In genomic region chr7:66899552-66900280, GRCh38 we compare ENCODE assay signal across 20 cellular contexts. TPM values are rescaled to one million over a fixed set of nuclear protein-coding genes. Genes with fewer than 3 reads are reported as not detected.
DNase-seq lines count a peak whose midpoint lies in the region; ATAC-seq, FAIRE-seq and TF ChIP-seq lines count a peak whose summit lies in the region.
"Had no signal": no experiment of that assay in that cellular context is flagged by ENCODE, and none has a peak within 500 bp of the region (broad histone marks: within the 10 kb centered on the region; RNA-seq: fewer than 3 reads in every experiment).

No MANE protein-coding gene starts in this region.

- TF ChIP-seq CTCF in D721Med (IDR thresholded peaks at IDR 0.05; ENCODE audit: insufficient read depth, missing control alignments) = peak; percentile 8
- no peak for TF ChIP-seq CTCF in breast epithelium (IDR thresholded peaks at IDR 0.05)

- no peaks in the 10 kb centered on the region for H3K9me3 ChIP-seq in T-helper 17 cell (ENCODE audit: control insufficient read depth, low read length, poor library complexity, severe bottlenecking)
- no peaks in the 10 kb centered on the region for H3K9me3 ChIP-seq in breast epithelium
- H3K9me3 ChIP-seq: BE2C, Peyer's patch had no signal

- DNase-seq in D721Med (ENCODE audit: insufficient read length, low spot score) = no peak
- no peak for DNase-seq in T-helper 17 cell
- peak; percentile 35 for DNase-seq in inferior parietal cortex (ENCODE audit: extremely low spot score)
- no peak for DNase-seq in stimulated activated effector memory CD8-positive, alpha-beta T cell treated with anti-CD3 and anti-CD28 coated beads, Interleukin-12 subunit alpha, Interleukin-12 subunit beta, amount 100 ng/mL, for 72 hours (ENCODE audit: low spot score in 2 of 2)
- no peak for DNase-seq in breast epithelium (ENCODE audit: low spot score in 2 of 2)
- no peak for DNase-seq in stimulated activated CD4-positive, alpha-beta T cell treated with anti-CD3 and anti-CD28 coated beads, Interleukin-4, amount 100 ng/mL, for 1 hour
- no peak for DNase-seq in A172 (ENCODE audit: low spot score)
- DNase-seq: BE2C; CD8-positive, alpha-beta memory T cell; GF-D8; GM23248; NCI-H1048; NCI-H1694; NCI-H510A treated with DMSO at 0.1 percent for 48 hours; Peyer's patch had no signal

- no peak for FAIRE-seq in D721Med (lab: Jason Lieb, UNC)
- FAIRE-seq: GM12891, GM18507 had no signal

- peak overlapping the region; percentile 21 for H3K27ac Mint-ChIP-seq in T-helper 17 cell
- peak overlapping the region; percentile 1 for H3K27ac Mint-ChIP-seq in stimulated activated effector memory CD8-positive, alpha-beta T cell treated with anti-CD3 and anti-CD28 coated beads, Interleukin-12 subunit alpha, Interleukin-12 subunit beta, amount 100 ng/mL, for 72 hours

- H3K9me3 Mint-ChIP-seq in stimulated activated effector memory CD8-positive, alpha-beta T cell treated with anti-CD3 and anti-CD28 coated beads, Interleukin-12 subunit alpha, Interleukin-12 subunit beta, amount 100 ng/mL, for 72 hours = no peaks in the 10 kb centered on the region
- H3K9me3 Mint-ChIP-seq: CD8-positive, alpha-beta memory T cell had no signal

- H3K36me3 ChIP-seq in breast epithelium = no peaks in the 10 kb centered on the region
- H3K36me3 ChIP-seq: BE2C had no signal

- no peak for ATAC-seq in T-helper 17 cell
- ATAC-seq in stimulated activated effector memory CD8-positive, alpha-beta T cell treated with anti-CD3 and anti-CD28 coated beads, Interleukin-12 subunit alpha, Interleukin-12 subunit beta, amount 100 ng/mL, for 72 hours = no peak
- ATAC-seq: HCT116, Right ventricle myocardium inferior had no signal

- intact Hi-C loops in breast epithelium (cut with DNase I; ENCODE audit: low total_unique reads) = no loop called here

- no peak overlapping the region for H3K27ac ChIP-seq in breast epithelium
- H3K27ac ChIP-seq: GM23248, Peyer's patch, SK-N-MC had no signal

- peaks cover 7% of the 10 kb centered on the region for H3K36me3 Mint-ChIP-seq in T-helper 17 cell (ENCODE audit: low read depth)
- no peaks in the 10 kb centered on the region for H3K36me3 Mint-ChIP-seq in stimulated activated effector memory CD8-positive, alpha-beta T cell treated with anti-CD3 and anti-CD28 coated beads, Interleukin-12 subunit alpha, Interleukin-12 subunit beta, amount 100 ng/mL, for 72 hours

- H3K4me1 ChIP-seq in breast epithelium = no peaks in the 10 kb centered on the region
- H3K4me1 ChIP-seq: BE2C, Peyer's patch had no signal

- H3K4me1 Mint-ChIP-seq in T-helper 17 cell = peaks cover 7% of the 10 kb centered on the region
- no peaks in the 10 kb centered on the region for H3K4me1 Mint-ChIP-seq in stimulated activated effector memory CD8-positive, alpha-beta T cell treated with anti-CD3 and anti-CD28 coated beads, Interleukin-12 subunit alpha, Interleukin-12 subunit beta, amount 100 ng/mL, for 72 hours
- H3K4me1 Mint-ChIP-seq: CD8-positive, alpha-beta memory T cell had no signal

- no peak overlapping the region for H3K4me3 Mint-ChIP-seq in T-helper 17 cell
- no peak overlapping the region for H3K4me3 Mint-ChIP-seq in stimulated activated effector memory CD8-positive, alpha-beta T cell treated with anti-CD3 and anti-CD28 coated beads, Interleukin-12 subunit alpha, Interleukin-12 subunit beta, amount 100 ng/mL, for 72 hours
- H3K4me3 Mint-ChIP-seq: CD8-positive, alpha-beta memory T cell had no signal

- TF ChIP-seq POLR2A in breast epithelium (IDR thresholded peaks at IDR 0.05) = no peak

- no peaks in the 10 kb centered on the region for H3K27me3 Mint-ChIP-seq in T-helper 17 cell
- H3K27me3 Mint-ChIP-seq: CD8-positive, alpha-beta memory T cell had no signal

- no peak overlapping the region for H3K4me3 ChIP-seq in breast epithelium
- H3K4me3 ChIP-seq: GM23248, Peyer's patch, SK-N-MC had no signal

- H3K27me3 ChIP-seq in breast epithelium = no peaks in the 10 kb centered on the region
- H3K27me3 ChIP-seq: BE2C, Peyer's patch had no signal

RNA-seq across cellular contexts. Expression of gene TMEM248, which starts 21.3 kb away (rescaled TPM):
- total RNA-seq in T-helper 17 cell (10 to 100 TPM; 73.7 to 87.4 TPM), breast epithelium (100 to 1,000 TPM; 119 to 148 (median 120) TPM)
- total RNA-seq in A172 (2014; rRNA removed; shearing (Covaris generic)) = 124 and 129 TPM in 2 replicates
